ENCODE assay signal across 8 cellular contexts in genomic region chr22:36419177-36419911, GRCh38.
A peak's percentile ranks its signal among the peaks of the same experiment; 100 is the strongest.
DNase-seq lines count a peak whose midpoint lies in the region; ATAC-seq and TF ChIP-seq lines count a peak whose summit lies in the region.

No MANE protein-coding gene starts in this region.

- peak; percentile 43 for DNase-seq in AG20443 (ENCODE audit: low spot score)
- DNase-seq in HFF-Myc (ENCODE audit: extremely low read depth, low read depth), result peak; percentile 63
- DNase-seq in adipocyte (ENCODE audit: low read depth), result peak; percentile 83
- DNase-seq in NCI-H2107 treated with DMSO at 0.1 percent for 48 hours (lab: John Stamatoyannopoulos, UW; ENCODE audit: unreplicated experiment), result no peak
- DNase-seq in NCI-H774 (lab: John Stamatoyannopoulos, UW), result no peak

- H3K9ac ChIP-seq in adipocyte (ENCODE audit: low read length) (peak overlapping the region; percentile 85), stomach smooth muscle (ENCODE audit: low read length in 2 of 2) (peak overlapping the region; percentile 30 to 47)

- H3K9me3 ChIP-seq in adipocyte (ENCODE audit: control insufficient read depth, low read length) (no peaks in the 10 kb centered on the region), stomach smooth muscle (ENCODE audit: control insufficient read depth in 2 of 2, low read length in 2 of 2) (no peaks in the 10 kb centered on the region)

- ATAC-seq in GM21528 (IDR thresholded peaks at IDR 0.05; ENCODE audit: low FRiP score, unreplicated experiment), result no peak

- H3K27ac ChIP-seq in layer of hippocampus (ENCODE audit: low read depth, low read length) (peak overlapping the region; percentile 65), stomach smooth muscle (ENCODE audit: low read length) (peak overlapping the region; percentile 62)

- H3K4me1 ChIP-seq in adipocyte (ENCODE audit: control insufficient read depth, insufficient read depth, low read length) (peaks cover 21% of the 10 kb centered on the region), stomach smooth muscle (ENCODE audit: control insufficient read depth, insufficient read depth, low read length) (peaks cover 10% of the 10 kb centered on the region)

- no peak for TF ChIP-seq CTCF in HFF-Myc (IDR thresholded peaks at IDR 0.05; ENCODE audit: low read depth, low read length, missing control alignments)

- H3K27me3 ChIP-seq in adipocyte (replicated peaks; ENCODE audit: control insufficient read depth, insufficient read depth, low read length) (no peaks in the 10 kb centered on the region), layer of hippocampus (ENCODE audit: control insufficient read depth, insufficient read depth, low read length) (no peaks in the 10 kb centered on the region), stomach smooth muscle (ENCODE audit: control insufficient read depth in 1 of 2, insufficient read depth in 2 of 2, low read length in 2 of 2) (no peaks in the 10 kb centered on the region)

- H3K36me3 ChIP-seq in adipocyte (ENCODE audit: control insufficient read depth, insufficient read depth, low read length, severe bottlenecking), result no peaks in the 10 kb centered on the region
- no peaks in the 10 kb centered on the region for H3K36me3 ChIP-seq in stomach smooth muscle (ENCODE audit: control insufficient read depth in 2 of 2, insufficient read depth in 2 of 2, low read length in 2 of 2)

- no peak overlapping the region for H3K4me3 ChIP-seq in HFF-Myc (replicated peaks; ENCODE audit: low read depth, low read length)
- H3K4me3 ChIP-seq in adipocyte (ENCODE audit: low read length), result peak overlapping the region; percentile 78
- peak overlapping the region; percentile 49 to 63 for H3K4me3 ChIP-seq in stomach smooth muscle (ENCODE audit: low read length in 2 of 2)

Comparison
In these comparisons a context has a peak if more than half of its experiments do, and no peak if none do; other contexts are left out.
1. DNase-seq: peak in AG20443 (single experiment), HFF-Myc (single experiment) and adipocyte (single experiment); none in NCI-H2107 treated with DMSO at 0.1 percent for 48 hours (single experiment) and NCI-H774 (single experiment).